8 cellular contexts compared by ENCODE assay signal in genomic region chr5:54419573-54420423, GRCh38. TPM values are rescaled to one million over a fixed set of nuclear protein-coding genes. Genes with fewer than 3 reads are reported as not detected.
A peak's percentile ranks its signal among the peaks of the same experiment; 100 is the strongest.
DNase-seq lines count a peak whose midpoint lies in the region; ATAC-seq and TF ChIP-seq lines count a peak whose summit lies in the region.
"Not testable (repeated sequence)": the region's sequence is repeated elsewhere in the genome, so short reads cannot be mapped to it uniquely, and the experiment has no call there.

No MANE protein-coding gene starts in this region.

- TF ChIP-seq POLR2A in body of pancreas (IDR thresholded peaks at IDR 0.05) = not testable (repeated sequence)

- not testable (repeated sequence) for H3K9me3 Mint-ChIP-seq in neural crest cell

- ATAC-seq in HG02870 (IDR thresholded peaks at IDR 0.05; ENCODE audit: unreplicated experiment) = peak; percentile 54
- ATAC-seq in body of pancreas = peak; percentile 70
- peak; percentile 91 for ATAC-seq in Right ventricle myocardium superior (ENCODE audit: poor library complexity)

- peak; percentile 52 for DNase-seq in GM10248 (ENCODE audit: extremely low spot score)
- DNase-seq in NCI-H187 treated with DMSO at 0.1 percent for 48 hours (lab: John Stamatoyannopoulos, UW) = peak; percentile 28
- peak; percentile 29 to 73 for DNase-seq in SJCRH30
- peak; percentile 21 to 55 (median 26) for DNase-seq in body of pancreas
- DNase-seq in Right ventricle myocardium superior = not testable (repeated sequence)
- DNase-seq in neural crest cell (ENCODE audit: low read depth, low spot score) = peak; percentile 10

- H3K4me1 Mint-ChIP-seq in neural crest cell = not testable (repeated sequence)

- POLR2A ChIA-PET in GM10248 (lab: Yijun Ruan, JAX) = interaction anchor here (0.9 kb wide), 1 partner anchor 109 kb away, joined by 4 read pairs; the partner anchor contains the start of gene ARL15

- H3K4me3 ChIP-seq in SJCRH30, body of pancreas: not testable (repeated sequence)

- WGBS in body of pancreas, 2 donors = 21 to 22% methylated on average over 10 of the region's 10 CpGs

- not testable (repeated sequence) for H3K36me3 Mint-ChIP-seq in neural crest cell (ENCODE audit: low read depth)

- not testable (repeated sequence) for H3K27me3 ChIP-seq in SJCRH30, body of pancreas

- TF ChIP-seq CTCF in 22Rv1 (IDR thresholded peaks at IDR 0.05) = peak; percentile 84
- peak; percentile 67 for TF ChIP-seq CTCF in GM10248 (IDR thresholded peaks at IDR 0.05; ENCODE audit: control extremely low read depth, extremely low read depth, low read depth, missing control alignments)
- TF ChIP-seq CTCF in body of pancreas (IDR thresholded peaks at IDR 0.05) = peak; percentile 45 to 84 (median 73)
- peak; percentile 95 for TF ChIP-seq CTCF in neural crest cell (conservative IDR thresholded peaks at IDR 0.05)

- H3K27ac Mint-ChIP-seq in neural crest cell (ENCODE audit: unreplicated experiment) = not testable (repeated sequence)

- H3K27ac ChIP-seq in 22Rv1, SJCRH30, body of pancreas: not testable (repeated sequence)

- intact Hi-C loops in body of pancreas (cut with DNase I) = loop anchor here (10.0 kb wide), 1 partner anchor 175 kb away; no protein-coding TSS in a partner anchor
- intact Hi-C loops in Right ventricle myocardium superior (cut with DNase I) = loop anchor here (5.0 to 10.0 kb wide), 3 partner anchors 75 to 167 kb away; partner anchors contain the start of gene ARL15

- CTCF ChIA-PET in GM10248 (lab: Yijun Ruan, JAX) = interaction anchor here (0.6 to 1.9 kb wide), 32 partner anchors 10 to 193 kb away, joined by 3 to 30 read pairs (median 5); partner anchors contain the start of genes ARL15 and SNX18

- H3K36me3 ChIP-seq in SJCRH30; body of pancreas (replicated peaks in 1 of 2; ENCODE audit: insufficient read depth in 1 of 2, low read depth in 2 of 2): not testable (repeated sequence)

- not testable (repeated sequence) for H3K27me3 Mint-ChIP-seq in neural crest cell (ENCODE audit: low read depth)

- not testable (repeated sequence) for H3K4me3 Mint-ChIP-seq in neural crest cell

- not testable (repeated sequence) for H3K4me1 ChIP-seq in SJCRH30, body of pancreas

- H3K9me3 ChIP-seq in SJCRH30 (replicated peaks); body of pancreas: not testable (repeated sequence)

RNA-seq across cellular contexts. Expression of gene HSPB3, which starts 35.7 kb away (rescaled TPM):
- total RNA-seq in SJCRH30 (2014; rRNA removed; shearing (Covaris generic)) = 0.51 and 0.86 TPM in 2 replicates
- total RNA-seq in body of pancreas (not detected), Right ventricle myocardium superior (596 TPM), neural crest cell (not detected in 2 replicates)

Comparison
In these comparisons a context has a peak if more than half of its experiments do, and no peak if none do; other contexts are left out.
1. RNA of gene HSPB3, which starts 35.7 kb away (total RNA-seq): 596 TPM in Right ventricle myocardium superior (single experiment); 0.51 to 0.86 TPM in SJCRH30, not detected in body of pancreas and not detected in neural crest cell; every median in the first group is over 100 times any median in the second.
2. Peak in every context shown above with its lines, with median percentiles within 50 percentile points of each other: CTCF ChIP-seq and ATAC-seq.